ENCODE assay signal across 15 cellular contexts in the genomic region with DNA sequence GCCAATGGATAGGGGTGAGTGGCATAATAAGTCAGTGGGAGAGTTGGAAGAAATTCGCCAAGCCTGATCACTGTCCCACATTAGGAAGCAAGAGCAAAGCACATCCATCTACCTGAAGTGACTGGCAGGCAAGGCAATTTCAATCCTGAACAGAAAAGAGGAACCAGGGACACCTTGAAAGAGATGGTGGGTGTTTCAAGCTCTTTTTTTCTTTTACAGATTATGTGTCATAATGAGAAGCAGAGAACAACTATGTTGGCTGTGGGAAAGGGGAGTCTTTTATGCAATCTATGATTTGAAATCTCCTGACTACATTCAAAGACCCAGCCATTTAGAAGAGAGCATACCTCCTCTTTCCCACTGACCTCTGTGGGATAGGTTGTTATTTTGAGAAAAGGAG.
DNase-seq lines count a peak whose midpoint lies in the region; ATAC-seq and TF ChIP-seq lines count a peak whose summit lies in the region.
"Had no signal": no experiment of that assay in that cellular context is flagged by ENCODE, and none has a peak within 500 bp of the region (broad histone marks: within the 10 kb centered on the region; RNA-seq: fewer than 3 reads in every experiment).

No MANE protein-coding gene starts in this region.

- ATAC-seq in GM19025 (IDR thresholded peaks at IDR 0.05; ENCODE audit: low read depth, unreplicated experiment) (peak; percentile 44), HG02759 (IDR thresholded peaks at IDR 0.05; ENCODE audit: unreplicated experiment) (peak; percentile 80), HG03565 (IDR thresholded peaks at IDR 0.05; ENCODE audit: unreplicated experiment) (peak; percentile 67), left ventricle myocardium superior (no peak)
- ATAC-seq: effector memory CD8-positive, alpha-beta T cell; left cardiac atrium; SK-N-SH treated with all-trans-retinoic acid at 6 μM for 48 hours; upper lobe of right lung had no signal

- intact Hi-C loops in left ventricle myocardium superior (cut with micrococcal nuclease), result no loop called here

- no peak for TF ChIP-seq CTCF in GM10248 (IDR thresholded peaks at IDR 0.05; ENCODE audit: control extremely low read depth, extremely low read depth, low read depth, missing control alignments)

- POLR2A ChIA-PET in GM10248 (lab: Yijun Ruan, JAX), result no interaction called here

- CTCF ChIA-PET in GM10248 (lab: Yijun Ruan, JAX), result interaction anchor here (1.3 kb wide), 1 partner anchor 12 kb away, joined by 3 read pairs; no protein-coding TSS in a partner anchor

- DNase-seq in GM10248 (ENCODE audit: extremely low spot score) (peak; percentile 69), ecto neural progenitor cell (ENCODE audit: low spot score) (no peak), left ventricle myocardium superior (no peak), H4 (ENCODE audit: low spot score) (no peak)
- no peak for DNase-seq in activated naive CD4-positive, alpha-beta T cell treated with anti-CD3 and anti-CD28 coated beads, Interleukin-2, amount 50 U/mL, for 16 hours
- DNase-seq: activated CD4-positive, CD25-positive, alpha-beta regulatory T cell; activated T-cell treated with anti-CD3 and anti-CD28 coated beads, Interleukin-2, amount 50 U/mL, for 24 hours; effector memory CD8-positive, alpha-beta T cell; left cardiac atrium; nephron progenitor cell; upper lobe of right lung had no signal
